ENCODE assay signal across 1 cellular context in genomic region chrX:2500091-2500680, GRCh38.
TF ChIP-seq lines count a peak whose summit lies in the region.

No MANE protein-coding gene starts in this region.

TF ChIP-seq in K562, 482 proteins besides CTCF, POLR2A, EP300 and RAD21 (continued from another document):
- TF ChIP-seq SAP30 (IDR thresholded peaks at IDR 0.05; ENCODE audit: borderline replicate concordance, insufficient read depth, low read depth, low read length, poor library complexity, severe bottlenecking) (no peak), ZNF41 (CRISPR knock-in tag; conservative IDR thresholded peaks at IDR 0.05) (no peak), GTF2A2 (tag; IDR thresholded peaks at IDR 0.05) (no peak), ELF2 (CRISPR knock-in tag; IDR thresholded peaks at IDR 0.05) (no peak), PHF8 (IDR thresholded peaks at IDR 0.05; ENCODE audit: borderline replicate concordance, low read length) (0 out of 2 replicates have a peak, but pooled peaks have one; percentile 33), ZNF217 (CRISPR knock-in tag; IDR thresholded peaks at IDR 0.05) (no peak), ZNF212 (CRISPR knock-in tag; IDR thresholded peaks at IDR 0.05) (no peak), TAF9B (IDR thresholded peaks at IDR 0.05; ENCODE audit: partially characterized antibody) (no peak), ZNF507 (tag; conservative IDR thresholded peaks at IDR 0.05) (no peak), POLR2G (IDR thresholded peaks at IDR 0.05; ENCODE audit: low read depth, low read length) (peak; percentile 60), FOXK2 (conservative IDR thresholded peaks at IDR 0.05 in 1 of 2, IDR thresholded peaks at IDR 0.05 in 1 of 2; ENCODE audit: low read depth in 2 of 2) (0 out of 4 replicates have a peak, but pooled peaks of 1 of the 2 experiments have one; percentile 42), DEAF1 (CRISPR knock-in tag; IDR thresholded peaks at IDR 0.05) (no peak), MAZ (CRISPR knock-in tag; conservative IDR thresholded peaks at IDR 0.05 in 1 of 2, IDR thresholded peaks at IDR 0.05 in 1 of 2) (0 out of 4 replicates have a peak, but pooled peaks of 1 of the 2 experiments have one; percentile 18), RB1 (IDR thresholded peaks at IDR 0.05; ENCODE audit: low read depth) (peak; percentile 43; the same call in 1 of the 2 replicates), JUN (IDR thresholded peaks at IDR 0.05; ENCODE audit: borderline replicate concordance, low read depth, low read length) (no peak), JUN (CRISPR knock-in tag; IDR thresholded peaks at IDR 0.05; ENCODE audit: borderline replicate concordance) (no peak), ZC3H4 (CRISPR knock-in tag; IDR thresholded peaks at IDR 0.05; ENCODE audit: borderline replicate concordance) (0 out of 2 replicates have a peak, but pooled peaks have one; percentile 49), POU5F1 (IDR thresholded peaks at IDR 0.05; ENCODE audit: borderline replicate concordance, low read depth, low read length, partially characterized antibody) (no peak), TAF1 (IDR thresholded peaks at IDR 0.05; ENCODE audit: control insufficient read depth, extremely low read depth, insufficient read depth, low read length, severe bottlenecking) (peak; percentile 33), NR2C2 (CRISPR knock-in tag; IDR thresholded peaks at IDR 0.05) (no peak), NR2C2 (tag; IDR thresholded peaks at IDR 0.05) (peak; percentile 38), MTA3 (IDR thresholded peaks at IDR 0.05; ENCODE audit: borderline replicate concordance) (no peak), BRD4 (IDR thresholded peaks at IDR 0.05) (no peak), RCOR1 (IDR thresholded peaks at IDR 0.05; ENCODE audit: borderline replicate concordance in 1 of 2, low read depth in 2 of 2, low read length in 2 of 2) (peak in 1 of 2 experiments; percentile 31; a peak in 1 of 4 replicates), CLOCK (CRISPR knock-in tag; IDR thresholded peaks at IDR 0.05; ENCODE audit: borderline replicate concordance) (no peak), ZFP36 (IDR thresholded peaks at IDR 0.05; ENCODE audit: low read depth, low read length, partially characterized antibody) (peak; percentile 89), ZNF354B (CRISPR knock-in tag; IDR thresholded peaks at IDR 0.05) (no peak), CEBPB (tag; IDR thresholded peaks at IDR 0.05) (no peak), ZFP30 (CRISPR knock-in tag; IDR thresholded peaks at IDR 0.05; ENCODE audit: borderline replicate concordance) (no peak), GTF2E2 (tag; IDR thresholded peaks at IDR 0.05) (0 out of 2 replicates have a peak, but pooled peaks have one; percentile 16), RBFOX2 (IDR thresholded peaks at IDR 0.05; ENCODE audit: low read depth, low read length) (peak; percentile 75), EP400 (IDR thresholded peaks at IDR 0.05) (peak; percentile 25; the same call in 1 of the 2 replicates), FOXK1 (CRISPR knock-in tag; IDR thresholded peaks at IDR 0.05; ENCODE audit: borderline replicate concordance) (no peak), MYC (IDR thresholded peaks at IDR 0.05; ENCODE audit: low read depth, low read length) (0 out of 2 replicates have a peak, but pooled peaks have one; percentile 6), MYC (CRISPR knock-in tag; IDR thresholded peaks at IDR 0.05; ENCODE audit: borderline replicate concordance, low read depth) (no peak), BCOR (IDR thresholded peaks at IDR 0.05) (peak; percentile 53; the same call in 1 of the 2 replicates)
TF ChIP-seq in K562: peak in this region for 24.
